In genomic region chr2:167186465-167186864, GRCh38 we compare ENCODE assay signal across 16 cellular contexts.
DNase-seq lines count a peak whose midpoint lies in the region; ATAC-seq and TF ChIP-seq lines count a peak whose summit lies in the region.
"Had no signal": no experiment of that assay in that cellular context is flagged by ENCODE, and none has a peak within 500 bp of the region (broad histone marks: within the 10 kb centered on the region; RNA-seq: fewer than 3 reads in every experiment).

No MANE protein-coding gene starts in this region.

- H3K4me3 ChIP-seq in left ventricle myocardium inferior (no peak overlapping the region), skeletal muscle tissue (ENCODE audit: low read length in 3 of 3) (peak overlapping the region in 1 of 3 donors; percentile 46)
- H3K4me3 ChIP-seq: BLaER1, GM23248 had no signal

- H3K4me1 ChIP-seq in left ventricle myocardium inferior (peaks cover 46% of the 10 kb centered on the region), skeletal muscle tissue (ENCODE audit: control insufficient read depth in 3 of 3, insufficient read depth in 3 of 3, low read length in 3 of 3) (peaks cover 5 to 9% (median 7%) of the 10 kb centered on the region in 3 donors)
- H3K4me1 ChIP-seq: BLaER1 had no signal

- no peaks in the 10 kb centered on the region for H3K27me3 ChIP-seq in left ventricle myocardium inferior (ENCODE audit: low read depth)
- no peaks in the 10 kb centered on the region for H3K27me3 ChIP-seq in skeletal muscle tissue (ENCODE audit: control insufficient read depth in 3 of 3, insufficient read depth in 3 of 3, low read length in 3 of 3)
- H3K27me3 ChIP-seq: BLaER1 had no signal

- no peak for TF ChIP-seq CTCF in left ventricle myocardium inferior (IDR thresholded peaks at IDR 0.05; ENCODE audit: borderline replicate concordance)

- DNase-seq in left ventricle myocardium inferior: no peak
- DNase-seq in left cardiac atrium: no peak
- peak; percentile 20 for DNase-seq in cerebellum (ENCODE audit: low spot score)
- DNase-seq in medulla oblongata (ENCODE audit: extremely low spot score): no peak
- DNase-seq: 8988T; CD4-positive, alpha-beta memory T cell; DMS153; DMS79; GF-D8; GM23248; HCEC 1CT had no signal

- ATAC-seq in left cardiac atrium: no peak
- no peak for ATAC-seq in GM21515 (IDR thresholded peaks at IDR 0.05; ENCODE audit: unreplicated experiment)
- no peak for ATAC-seq in GM21723 (IDR thresholded peaks at IDR 0.05; ENCODE audit: unreplicated experiment)

- intact Hi-C loops in left ventricle myocardium inferior (cut with micrococcal nuclease) (no loop called here), left cardiac atrium (cut with DNase I) (no loop called here)

- H3K36me3 ChIP-seq in left ventricle myocardium inferior: no peaks in the 10 kb centered on the region
- H3K36me3 ChIP-seq in skeletal muscle tissue (ENCODE audit: control insufficient read depth in 3 of 3, insufficient read depth in 3 of 3, low read length in 3 of 3): no peaks in the 10 kb centered on the region
- H3K36me3 ChIP-seq: BLaER1 had no signal

- H3K27ac ChIP-seq in left ventricle myocardium inferior (replicated peaks): peak overlapping the region; percentile 81
- peak overlapping the region; percentile 93 for H3K27ac ChIP-seq in skeletal muscle tissue (ENCODE audit: low read depth, low read length)
- H3K27ac ChIP-seq: BLaER1, GM23248, HL-60 had no signal

- H3K9me3 ChIP-seq in left ventricle myocardium inferior (replicated peaks) (no peaks in the 10 kb centered on the region), skeletal muscle tissue (ENCODE audit: control insufficient read depth in 3 of 3, low read length in 3 of 3) (no peaks in the 10 kb centered on the region)
- H3K9me3 ChIP-seq: BLaER1 had no signal

- peak overlapping the region; percentile 37 to 88 (median 62) for H3K9ac ChIP-seq in skeletal muscle tissue (ENCODE audit: low read depth in 1 of 3, low read length in 3 of 3)
- H3K9ac ChIP-seq: BLaER1, GM23248 had no signal
